1 cellular context compared by ENCODE assay signal in the genomic region with DNA sequence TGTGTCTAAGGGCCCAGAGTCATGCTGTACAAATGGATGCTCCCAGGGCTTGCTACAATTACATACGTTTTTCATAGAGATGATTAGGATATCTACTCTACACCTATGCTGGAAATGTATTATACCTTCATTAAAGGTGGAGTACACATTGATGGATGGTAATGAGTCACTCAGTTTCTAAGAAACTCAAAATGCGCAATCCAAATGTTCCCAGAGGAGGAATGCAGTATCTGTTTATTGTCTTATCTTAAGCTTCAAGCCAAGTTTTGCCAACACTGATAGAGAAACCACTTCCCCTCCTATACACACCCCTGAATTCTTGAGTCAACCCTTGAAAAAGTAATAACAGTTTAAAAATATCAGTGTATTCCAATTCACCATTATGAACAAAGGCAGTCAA.
TF ChIP-seq lines count a peak whose summit lies in the region.

No MANE protein-coding gene starts in this region.

TF ChIP-seq in SK-N-SH, 30 proteins besides CTCF, POLR2A, EP300 and RAD21 (continued from another document):
- TF ChIP-seq, protein P1, sequence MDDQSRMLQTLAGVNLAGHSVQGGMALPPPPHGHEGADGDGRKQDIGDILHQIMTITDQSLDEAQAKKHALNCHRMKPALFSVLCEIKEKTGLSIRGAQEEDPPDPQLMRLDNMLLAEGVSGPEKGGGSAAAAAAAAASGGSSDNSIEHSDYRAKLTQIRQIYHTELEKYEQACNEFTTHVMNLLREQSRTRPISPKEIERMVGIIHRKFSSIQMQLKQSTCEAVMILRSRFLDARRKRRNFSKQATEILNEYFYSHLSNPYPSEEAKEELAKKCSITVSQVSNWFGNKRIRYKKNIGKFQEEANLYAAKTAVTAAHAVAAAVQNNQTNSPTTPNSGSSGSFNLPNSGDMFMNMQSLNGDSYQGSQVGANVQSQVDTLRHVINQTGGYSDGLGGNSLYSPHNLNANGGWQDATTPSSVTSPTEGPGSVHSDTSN (IDR thresholded peaks at IDR 0.05): 0 out of 2 replicates have a peak, but pooled peaks have one; percentile 14
- TF ChIP-seq, protein P2, sequence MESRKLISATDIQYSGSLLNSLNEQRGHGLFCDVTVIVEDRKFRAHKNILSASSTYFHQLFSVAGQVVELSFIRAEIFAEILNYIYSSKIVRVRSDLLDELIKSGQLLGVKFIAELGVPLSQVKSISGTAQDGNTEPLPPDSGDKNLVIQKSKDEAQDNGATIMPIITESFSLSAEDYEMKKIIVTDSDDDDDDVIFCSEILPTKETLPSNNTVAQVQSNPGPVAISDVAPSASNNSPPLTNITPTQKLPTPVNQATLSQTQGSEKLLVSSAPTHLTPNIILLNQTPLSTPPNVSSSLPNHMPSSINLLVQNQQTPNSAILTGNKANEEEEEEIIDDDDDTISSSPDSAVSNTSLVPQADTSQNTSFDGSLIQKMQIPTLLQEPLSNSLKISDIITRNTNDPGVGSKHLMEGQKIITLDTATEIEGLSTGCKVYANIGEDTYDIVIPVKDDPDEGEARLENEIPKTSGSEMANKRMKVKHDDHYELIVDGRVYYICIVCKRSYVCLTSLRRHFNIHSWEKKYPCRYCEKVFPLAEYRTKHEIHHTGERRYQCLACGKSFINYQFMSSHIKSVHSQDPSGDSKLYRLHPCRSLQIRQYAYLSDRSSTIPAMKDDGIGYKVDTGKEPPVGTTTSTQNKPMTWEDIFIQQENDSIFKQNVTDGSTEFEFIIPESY (IDR thresholded peaks at IDR 0.05; ENCODE audit: borderline replicate concordance, low read depth): no peak
- TF ChIP-seq TCF12 (IDR thresholded peaks at IDR 0.05): peak; percentile 57; the same call in 1 of the 2 replicates
- no peak for TF ChIP-seq RCOR1 (IDR thresholded peaks at IDR 0.05; ENCODE audit: low read length)
TF ChIP-seq in SK-N-SH: peak in this region for 2.
